ENCODE assay signal across 21 cellular contexts in genomic region chr13:67042556-67042955, GRCh38.
"Had no signal": no experiment of that assay in that cellular context is flagged by ENCODE, and none has a peak within 500 bp of the region (broad histone marks: within the 10 kb centered on the region; RNA-seq: fewer than 3 reads in every experiment).

No MANE protein-coding gene starts in this region.

- ATAC-seq: heart right ventricle; left cardiac atrium; lower lobe of right lung; pancreas; right lobe of liver; stimulated activated effector memory CD8-positive, alpha-beta T cell treated with anti-CD3 and anti-CD28 coated beads, Interleukin-12 subunit alpha, Interleukin-12 subunit beta, amount 100 ng/mL, for 72 hours; stimulated activated naive CD8-positive, alpha-beta T cell treated with anti-CD3 and anti-CD28 coated beads, Interleukin-15, Interleukin-2, amounts not matched to agents 100 U/mL and 50 U/mL, for 24 hours had no signal

- H3K27ac ChIP-seq: coronary artery, heart right ventricle, left ventricle myocardium inferior, lower lobe of right lung, pancreas, prostate gland, right lobe of liver, thoracic aorta, transverse colon had no signal

- DNase-seq: effector CD8-positive, alpha-beta T cell; foreskin melanocyte; heart right ventricle; left cardiac atrium; left ventricle myocardium inferior; lower lobe of right lung; mesenchymal stem cell; naive B cell; occipital lobe; pancreas; retina; right lobe of liver; stimulated activated CD4-positive, alpha-beta T cell treated with anti-CD3 and anti-CD28 coated beads, Interleukin-4, amount 100 ng/mL, for 1 hour; stimulated activated CD8-positive, alpha-beta memory T cell treated with anti-CD3 and anti-CD28 coated beads, Interleukin-4, amount 100 ng/mL, for 48 hours; stimulated activated naive CD8-positive, alpha-beta T cell treated with anti-CD3 and anti-CD28 coated beads, Interleukin-15, Interleukin-2, amounts not matched to agents 100 U/mL and 50 U/mL, for 24 hours; transverse colon had no signal

- FAIRE-seq: keratinocyte, pancreas had no signal
